ENCODE assay signal across 7 cellular contexts in genomic region chr19:42916931-42917330, GRCh38. TPM values are rescaled to one million over a fixed set of nuclear protein-coding genes. Genes with fewer than 3 reads are reported as not detected.
"Had no signal": no experiment of that assay in that cellular context is flagged by ENCODE, and none has a peak within 500 bp of the region (broad histone marks: within the 10 kb centered on the region; RNA-seq: fewer than 3 reads in every experiment).

No MANE protein-coding gene starts in this region.

RNA-seq across cellular contexts. Expression of gene PSG6, which starts 0.8 kb away (rescaled TPM):
- total RNA-seq: PC-3; Peyer's patch; Right ventricle myocardium inferior; SJCRH30; SK-MEL-5; T-cell; T-helper 1 cell treated with Interleukin-12 subunit alpha and Interleukin-12 subunit beta and Interleukin-4 antibody, amounts not matched to agents 30 ng/mL and 1 ng/mL, for 36 hours had no signal

RNA-seq across cellular contexts. Expression of gene PSG7, which starts 20.1 kb away (rescaled TPM):
- total RNA-seq: PC-3; Peyer's patch; Right ventricle myocardium inferior; SJCRH30; SK-MEL-5; T-cell; T-helper 1 cell treated with Interleukin-12 subunit alpha and Interleukin-12 subunit beta and Interleukin-4 antibody, amounts not matched to agents 30 ng/mL and 1 ng/mL, for 36 hours had no signal

RNA-seq across cellular contexts. Expression of gene PSG1, which starts 37.4 kb away (rescaled TPM):
- total RNA-seq: PC-3; Peyer's patch; Right ventricle myocardium inferior; SJCRH30; SK-MEL-5; T-cell; T-helper 1 cell treated with Interleukin-12 subunit alpha and Interleukin-12 subunit beta and Interleukin-4 antibody, amounts not matched to agents 30 ng/mL and 1 ng/mL, for 36 hours had no signal
